Comparison of ENCODE assay signal across 24 cellular contexts in the genomic region with DNA sequence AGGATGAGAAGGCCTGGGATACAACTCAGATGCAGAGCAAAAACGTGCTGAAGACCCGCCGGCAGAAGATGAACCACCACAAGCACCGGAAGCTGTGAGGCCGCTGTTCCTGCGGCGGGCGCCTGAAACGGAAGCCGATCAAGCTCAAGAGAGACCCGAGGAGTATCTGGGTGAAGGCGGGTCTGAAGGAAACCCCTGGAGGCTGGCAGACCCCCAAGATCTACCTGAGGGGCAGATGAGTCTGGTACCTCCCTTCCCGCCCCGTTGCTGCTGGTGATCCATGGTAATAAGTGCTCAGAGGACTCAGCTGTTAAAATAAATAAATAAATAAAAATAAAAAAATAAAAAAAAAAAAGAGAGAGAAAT.
DNase-seq lines count a peak whose midpoint lies in the region; ATAC-seq and TF ChIP-seq lines count a peak whose summit lies in the region.
"Had no signal": no experiment of that assay in that cellular context is flagged by ENCODE, and none has a peak within 500 bp of the region (broad histone marks: within the 10 kb centered on the region; RNA-seq: fewer than 3 reads in every experiment).

No MANE protein-coding gene starts in this region.

- H3K79me2 ChIP-seq in PC-9 (ENCODE audit: low read depth) (no peaks in the 10 kb centered on the region), osteoblast (ENCODE audit: insufficient read depth, low read length) (no peaks in the 10 kb centered on the region)

- H3K9me3 Mint-ChIP-seq in chondrocyte (ENCODE audit: low read depth): no peaks in the 10 kb centered on the region
- H3K9me3 Mint-ChIP-seq: stimulated activated memory B cell treated with anti-CD40 and anti-IgM and Interleukin-4, amounts not matched to agents 10 μg/mL and 1 μg/mL and 100 μg/mL, for 72 hours had no signal

- peak overlapping the region; percentile 71 for H3K4me2 ChIP-seq in PC-9
- peak overlapping the region; percentile 39 for H3K4me2 ChIP-seq in osteoblast (ENCODE audit: insufficient read depth, low read length)

- H3K27ac ChIP-seq in PC-9 (no peak overlapping the region), osteoblast (ENCODE audit: low read depth, low read length) (peak overlapping the region; percentile 92), vagina (peak overlapping the region; percentile 5)
- H3K27ac ChIP-seq: heart left ventricle, HL-60 had no signal

- H3K9me2 ChIP-seq in PC-9 (ENCODE audit: insufficient read depth): no peaks in the 10 kb centered on the region

- ATAC-seq in HG03280 (IDR thresholded peaks at IDR 0.05; ENCODE audit: unreplicated experiment) (no peak), left ventricle myocardium superior (no peak)
- ATAC-seq: activated CD4-positive, CD25-positive, alpha-beta regulatory T cell treated with anti-CD3 and anti-CD28 coated beads, Interleukin-2, amount 50 U/mL, for 24 hours; activated naive CD8-positive, alpha-beta T cell treated with anti-CD3 and anti-CD28 coated beads, Interleukin-2, amount 50 U/mL, for 24 hours; naive thymus-derived CD4-positive, alpha-beta T cell; stimulated activated memory B cell treated with anti-CD40 and anti-IgM and Interleukin-4, amounts not matched to agents 10 μg/mL and 1 μg/mL and 100 μg/mL, for 72 hours; T-cell had no signal

- no peaks in the 10 kb centered on the region for H3K9me3 ChIP-seq in PC-9 (ENCODE audit: insufficient read depth, low read depth)
- H3K9me3 ChIP-seq in osteoblast (ENCODE audit: low read depth, low read length): no peaks in the 10 kb centered on the region
- no peaks in the 10 kb centered on the region for H3K9me3 ChIP-seq in vagina
- H3K9me3 ChIP-seq: body of pancreas, heart left ventricle had no signal

- no peak overlapping the region for H2AFZ ChIP-seq in PC-9
- H2AFZ ChIP-seq in osteoblast (ENCODE audit: low read length): peak overlapping the region; percentile 83

- TF ChIP-seq CTCF in PC-9 (conservative IDR thresholded peaks at IDR 0.05) (no peak), chondrocyte (IDR thresholded peaks at IDR 0.05) (no peak), osteoblast (IDR thresholded peaks at IDR 0.05; ENCODE audit: extremely low read depth, low read depth, low read length) (no peak), vagina (IDR thresholded peaks at IDR 0.05) (no peak)

- H3K36me3 ChIP-seq in PC-9 (ENCODE audit: low read depth) (no peaks in the 10 kb centered on the region), osteoblast (ENCODE audit: insufficient read depth, low read length) (no peaks in the 10 kb centered on the region), vagina (no peaks in the 10 kb centered on the region)
- H3K36me3 ChIP-seq: heart left ventricle had no signal

- no peaks in the 10 kb centered on the region for H3K27me3 Mint-ChIP-seq in chondrocyte (ENCODE audit: low read depth)
- H3K27me3 Mint-ChIP-seq: activated CD4-positive, alpha-beta memory T cell treated with anti-CD3 and anti-CD28 coated beads, Interleukin-2, amount 10 ng/mL, durations not matched to agents 7 days and 5 days; activated naive CD8-positive, alpha-beta T cell treated with anti-CD3 and anti-CD28 coated beads, Interleukin-2, amount 50 U/mL, for 24 hours; stimulated activated memory B cell treated with anti-CD40 and anti-IgM and Interleukin-4, amounts not matched to agents 10 μg/mL and 1 μg/mL and 100 μg/mL, for 72 hours; T-cell had no signal

- H3K4me1 Mint-ChIP-seq in chondrocyte (ENCODE audit: low read depth): peaks cover 51% of the 10 kb centered on the region
- H3K4me1 Mint-ChIP-seq: activated CD4-positive, alpha-beta memory T cell treated with anti-CD3 and anti-CD28 coated beads, Interleukin-2, amount 10 ng/mL, durations not matched to agents 7 days and 5 days; activated naive CD8-positive, alpha-beta T cell treated with anti-CD3 and anti-CD28 coated beads, Interleukin-2, amount 50 U/mL, for 24 hours; naive thymus-derived CD4-positive, alpha-beta T cell; stimulated activated memory B cell treated with anti-CD40 and anti-IgM and Interleukin-4, amounts not matched to agents 10 μg/mL and 1 μg/mL and 100 μg/mL, for 72 hours; T-cell had no signal

- no peaks in the 10 kb centered on the region for H3K27me3 ChIP-seq in PC-9 (ENCODE audit: insufficient read depth, low read depth)
- H3K27me3 ChIP-seq in osteoblast (ENCODE audit: insufficient read depth, low read length): no peaks in the 10 kb centered on the region
- no peaks in the 10 kb centered on the region for H3K27me3 ChIP-seq in vagina
- H3K27me3 ChIP-seq: body of pancreas, heart left ventricle had no signal

- H3K4me1 ChIP-seq in PC-9 (replicated peaks; ENCODE audit: insufficient read depth) (peaks cover 32% of the 10 kb centered on the region), osteoblast (ENCODE audit: insufficient read depth, low read length) (peaks cover 42% of the 10 kb centered on the region), vagina (peaks cover 29% of the 10 kb centered on the region)

- H3K4me3 ChIP-seq in PC-9 (no peak overlapping the region), osteoblast (ENCODE audit: insufficient read depth, low read length) (no peak overlapping the region), vagina (no peak overlapping the region)
- H3K4me3 ChIP-seq: body of pancreas, heart left ventricle had no signal

- DNase-seq in PC-9: no peak
- DNase-seq in chondrocyte (ENCODE audit: low spot score): no peak
- DNase-seq in osteoblast (ENCODE audit: insufficient read length, low spot score, missing footprints): no peak
- no peak for DNase-seq in vagina (ENCODE audit: extremely low spot score in 2 of 2)
- no peak for DNase-seq in left ventricle myocardium superior
- no peak for DNase-seq in NCI-H82 treated with DMSO at 0.1 percent for 48 hours (lab: John Stamatoyannopoulos, UW; ENCODE audit: unreplicated experiment)
- DNase-seq: activated CD4-positive, alpha-beta memory T cell treated with anti-CD3 and anti-CD28 coated beads, Interleukin-2, amount 10 ng/mL, durations not matched to agents 7 days and 5 days; activated gamma-delta T cell treated with Interleukin-2 at 50 U/mL for 16 hours; activated naive CD8-positive, alpha-beta T cell treated with anti-CD3 and anti-CD28 coated beads, Interleukin-2, amount 50 U/mL, for 24 hours; AML-193; DMS53; effector CD4-positive, alpha-beta T cell; naive thymus-derived CD4-positive, alpha-beta T cell; NCI-H1417; NCI-H345; occipital lobe; stimulated activated CD4-positive, alpha-beta T cell treated with anti-CD3 and anti-CD28 coated beads, Interleukin-2, amount 100 ng/mL, for 24 hours; T-cell had no signal

- intact Hi-C loops in PC-9 (cut with micrococcal nuclease; ENCODE audit: unreplicated experiment) (loop anchor here (1.0 kb wide), 1 partner anchor 57 kb away; no protein-coding TSS in a partner anchor), vagina (cut with DNase I) (no loop called here), left ventricle myocardium superior (cut with micrococcal nuclease) (no loop called here)

- no peak overlapping the region for H3K4me3 Mint-ChIP-seq in chondrocyte (ENCODE audit: unreplicated experiment)
- H3K4me3 Mint-ChIP-seq: activated CD4-positive, alpha-beta memory T cell treated with anti-CD3 and anti-CD28 coated beads, Interleukin-2, amount 10 ng/mL, durations not matched to agents 7 days and 5 days; activated naive CD8-positive, alpha-beta T cell treated with anti-CD3 and anti-CD28 coated beads, Interleukin-2, amount 50 U/mL, for 24 hours; naive thymus-derived CD4-positive, alpha-beta T cell; stimulated activated memory B cell treated with anti-CD40 and anti-IgM and Interleukin-4, amounts not matched to agents 10 μg/mL and 1 μg/mL and 100 μg/mL, for 72 hours; T-cell had no signal

- H3K27ac Mint-ChIP-seq in chondrocyte (ENCODE audit: unreplicated experiment): peak overlapping the region; percentile 89
- H3K27ac Mint-ChIP-seq: activated CD4-positive, alpha-beta memory T cell treated with anti-CD3 and anti-CD28 coated beads, Interleukin-2, amount 10 ng/mL, durations not matched to agents 7 days and 5 days; activated naive CD8-positive, alpha-beta T cell treated with anti-CD3 and anti-CD28 coated beads, Interleukin-2, amount 50 U/mL, for 24 hours; naive thymus-derived CD4-positive, alpha-beta T cell; stimulated activated memory B cell treated with anti-CD40 and anti-IgM and Interleukin-4, amounts not matched to agents 10 μg/mL and 1 μg/mL and 100 μg/mL, for 72 hours; T-cell had no signal

- H4K20me1 ChIP-seq in PC-9 (ENCODE audit: insufficient read depth) (no peaks in the 10 kb centered on the region), osteoblast (ENCODE audit: insufficient read depth, low read length) (no peaks in the 10 kb centered on the region)

- TF ChIP-seq POLR2A in vagina (IDR thresholded peaks at IDR 0.05): no peak

- POLR2A ChIA-PET in PC-9 (lab: Charles Lee; ENCODE audit: unreplicated experiment): no interaction called here

- no peaks in the 10 kb centered on the region for H3K36me3 Mint-ChIP-seq in chondrocyte (ENCODE audit: low read depth)
- H3K36me3 Mint-ChIP-seq: naive thymus-derived CD4-positive, alpha-beta T cell; stimulated activated memory B cell treated with anti-CD40 and anti-IgM and Interleukin-4, amounts not matched to agents 10 μg/mL and 1 μg/mL and 100 μg/mL, for 72 hours; T-cell had no signal

- BruUV-seq in PC-9 (replicated peaks; lab: Mats Ljungman, UMichigan): no TSS peak

- H3F3A ChIP-seq in PC-9 (ENCODE audit: insufficient read depth, low read depth): peaks cover 15% of the 10 kb centered on the region; the same call in 1 of the 2 replicates

- CTCF ChIA-PET in PC-9 (lab: Charles Lee): no interaction called here
